1 cellular context compared by ENCODE assay signal in the genomic region with DNA sequence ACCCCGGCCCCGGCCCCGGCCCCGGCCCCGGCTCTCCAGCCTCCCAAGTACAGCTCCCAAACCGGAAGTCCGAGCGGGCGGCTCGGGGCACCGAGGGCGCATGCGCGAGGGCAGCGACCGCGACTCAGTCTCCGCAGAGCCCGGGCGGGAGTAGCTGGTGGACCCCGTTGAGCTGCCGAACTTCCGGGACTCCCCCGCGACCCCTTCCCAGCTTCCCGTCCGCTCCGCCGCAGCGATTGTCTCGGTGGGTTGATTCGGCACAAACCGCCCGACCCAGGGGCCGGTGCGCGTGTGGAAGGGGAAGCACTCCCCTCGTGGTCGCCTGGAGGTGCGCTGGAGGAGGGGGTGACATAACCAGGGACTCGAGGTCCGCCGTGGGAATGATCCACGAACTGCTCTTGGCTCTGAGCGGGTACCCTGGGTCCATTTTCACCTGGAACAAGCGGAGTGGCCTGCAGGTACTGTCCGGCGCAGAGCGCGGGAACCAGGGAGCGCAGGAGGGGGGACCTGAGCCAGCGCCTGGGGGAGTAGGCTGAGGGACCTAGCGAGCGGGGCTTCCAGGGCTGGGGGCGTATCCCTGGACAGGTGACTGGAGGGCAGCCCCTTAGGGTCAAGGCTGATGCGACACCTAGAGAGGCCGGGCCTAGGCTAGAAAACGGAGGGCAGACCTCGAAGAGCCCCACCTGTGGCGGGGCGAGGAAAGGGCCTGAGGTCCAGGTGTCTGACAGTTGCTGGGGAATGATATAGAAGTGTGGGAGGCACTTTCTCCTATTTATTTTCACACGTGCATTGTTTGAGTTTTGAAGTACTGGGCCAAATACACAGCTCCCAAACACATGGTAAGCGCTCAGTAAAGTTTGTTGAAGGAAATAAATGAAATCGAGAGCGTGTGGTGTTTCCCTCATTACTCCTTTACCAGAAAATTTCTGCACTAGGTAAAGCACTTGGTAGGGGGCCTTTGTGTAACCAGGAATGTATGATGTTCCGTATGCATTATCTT.
A peak's percentile ranks its signal among the peaks of the same experiment; 100 is the strongest.
TF ChIP-seq lines count a peak whose summit lies in the region.

A gene with protein sequence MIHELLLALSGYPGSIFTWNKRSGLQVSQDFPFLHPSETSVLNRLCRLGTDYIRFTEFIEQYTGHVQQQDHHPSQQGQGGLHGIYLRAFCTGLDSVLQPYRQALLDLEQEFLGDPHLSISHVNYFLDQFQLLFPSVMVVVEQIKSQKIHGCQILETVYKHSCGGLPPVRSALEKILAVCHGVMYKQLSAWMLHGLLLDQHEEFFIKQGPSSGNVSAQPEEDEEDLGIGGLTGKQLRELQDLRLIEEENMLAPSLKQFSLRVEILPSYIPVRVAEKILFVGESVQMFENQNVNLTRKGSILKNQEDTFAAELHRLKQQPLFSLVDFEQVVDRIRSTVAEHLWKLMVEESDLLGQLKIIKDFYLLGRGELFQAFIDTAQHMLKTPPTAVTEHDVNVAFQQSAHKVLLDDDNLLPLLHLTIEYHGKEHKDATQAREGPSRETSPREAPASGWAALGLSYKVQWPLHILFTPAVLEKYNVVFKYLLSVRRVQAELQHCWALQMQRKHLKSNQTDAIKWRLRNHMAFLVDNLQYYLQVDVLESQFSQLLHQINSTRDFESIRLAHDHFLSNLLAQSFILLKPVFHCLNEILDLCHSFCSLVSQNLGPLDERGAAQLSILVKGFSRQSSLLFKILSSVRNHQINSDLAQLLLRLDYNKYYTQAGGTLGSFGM (plus strand): TSS at position 127 of the 1,000 bp plus-strand sequence. CDS start 254 bp downstream, at position 381.
A gene (minus strand): TSS at position 69 of the 1,000 bp plus-strand sequence. CDS start 1,130 bp downstream, outside the sequence.

TF ChIP-seq in HepG2, 621 proteins besides CTCF, POLR2A, EP300 and RAD21 (continued from another document and continues in another):
- TF ChIP-seq, protein P1, sequence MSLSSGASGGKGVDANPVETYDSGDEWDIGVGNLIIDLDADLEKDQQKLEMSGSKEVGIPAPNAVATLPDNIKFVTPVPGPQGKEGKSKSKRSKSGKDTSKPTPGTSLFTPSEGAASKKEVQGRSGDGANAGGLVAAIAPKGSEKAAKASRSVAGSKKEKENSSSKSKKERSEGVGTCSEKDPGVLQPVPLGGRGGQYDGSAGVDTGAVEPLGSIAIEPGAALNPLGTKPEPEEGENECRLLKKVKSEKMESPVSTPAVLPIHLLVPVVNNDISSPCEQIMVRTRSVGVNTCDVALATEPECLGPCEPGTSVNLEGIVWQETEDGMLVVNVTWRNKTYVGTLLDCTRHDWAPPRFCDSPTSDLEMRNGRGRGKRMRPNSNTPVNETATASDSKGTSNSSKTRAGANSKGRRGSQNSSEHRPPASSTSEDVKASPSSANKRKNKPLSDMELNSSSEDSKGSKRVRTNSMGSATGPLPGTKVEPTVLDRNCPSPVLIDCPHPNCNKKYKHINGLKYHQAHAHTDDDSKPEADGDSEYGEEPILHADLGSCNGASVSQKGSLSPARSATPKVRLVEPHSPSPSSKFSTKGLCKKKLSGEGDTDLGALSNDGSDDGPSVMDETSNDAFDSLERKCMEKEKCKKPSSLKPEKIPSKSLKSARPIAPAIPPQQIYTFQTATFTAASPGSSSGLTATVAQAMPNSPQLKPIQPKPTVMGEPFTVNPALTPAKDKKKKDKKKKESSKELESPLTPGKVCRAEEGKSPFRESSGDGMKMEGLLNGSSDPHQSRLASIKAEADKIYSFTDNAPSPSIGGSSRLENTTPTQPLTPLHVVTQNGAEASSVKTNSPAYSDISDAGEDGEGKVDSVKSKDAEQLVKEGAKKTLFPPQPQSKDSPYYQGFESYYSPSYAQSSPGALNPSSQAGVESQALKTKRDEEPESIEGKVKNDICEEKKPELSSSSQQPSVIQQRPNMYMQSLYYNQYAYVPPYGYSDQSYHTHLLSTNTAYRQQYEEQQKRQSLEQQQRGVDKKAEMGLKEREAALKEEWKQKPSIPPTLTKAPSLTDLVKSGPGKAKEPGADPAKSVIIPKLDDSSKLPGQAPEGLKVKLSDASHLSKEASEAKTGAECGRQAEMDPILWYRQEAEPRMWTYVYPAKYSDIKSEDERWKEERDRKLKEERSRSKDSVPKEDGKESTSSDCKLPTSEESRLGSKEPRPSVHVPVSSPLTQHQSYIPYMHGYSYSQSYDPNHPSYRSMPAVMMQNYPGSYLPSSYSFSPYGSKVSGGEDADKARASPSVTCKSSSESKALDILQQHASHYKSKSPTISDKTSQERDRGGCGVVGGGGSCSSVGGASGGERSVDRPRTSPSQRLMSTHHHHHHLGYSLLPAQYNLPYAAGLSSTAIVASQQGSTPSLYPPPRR (CRISPR knock-in tag; IDR thresholded peaks at IDR 0.05; ENCODE audit: borderline replicate concordance), result no peak
- TF ChIP-seq, protein P2, sequence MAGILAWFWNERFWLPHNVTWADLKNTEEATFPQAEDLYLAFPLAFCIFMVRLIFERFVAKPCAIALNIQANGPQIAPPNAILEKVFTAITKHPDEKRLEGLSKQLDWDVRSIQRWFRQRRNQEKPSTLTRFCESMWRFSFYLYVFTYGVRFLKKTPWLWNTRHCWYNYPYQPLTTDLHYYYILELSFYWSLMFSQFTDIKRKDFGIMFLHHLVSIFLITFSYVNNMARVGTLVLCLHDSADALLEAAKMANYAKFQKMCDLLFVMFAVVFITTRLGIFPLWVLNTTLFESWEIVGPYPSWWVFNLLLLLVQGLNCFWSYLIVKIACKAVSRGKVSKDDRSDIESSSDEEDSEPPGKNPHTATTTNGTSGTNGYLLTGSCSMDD (CRISPR knock-in tag; IDR thresholded peaks at IDR 0.05), result no peak
- TF ChIP-seq MEIS1 (CRISPR knock-in tag; IDR thresholded peaks at IDR 0.05; ENCODE audit: borderline replicate concordance), result 0 out of 2 replicates have a peak, but pooled peaks have one; percentile 48
- TF ChIP-seq HNF4G (IDR thresholded peaks at IDR 0.05; ENCODE audit: borderline replicate concordance, low read depth, low read length), result no peak
- TF ChIP-seq HNF4G (CRISPR knock-in tag; IDR thresholded peaks at IDR 0.05; ENCODE audit: borderline replicate concordance, low read depth), result no peak
- TF ChIP-seq SMAD1 (CRISPR knock-in tag; IDR thresholded peaks at IDR 0.05; ENCODE audit: borderline replicate concordance, low read depth), result peak; percentile 85
- TF ChIP-seq, protein P3, sequence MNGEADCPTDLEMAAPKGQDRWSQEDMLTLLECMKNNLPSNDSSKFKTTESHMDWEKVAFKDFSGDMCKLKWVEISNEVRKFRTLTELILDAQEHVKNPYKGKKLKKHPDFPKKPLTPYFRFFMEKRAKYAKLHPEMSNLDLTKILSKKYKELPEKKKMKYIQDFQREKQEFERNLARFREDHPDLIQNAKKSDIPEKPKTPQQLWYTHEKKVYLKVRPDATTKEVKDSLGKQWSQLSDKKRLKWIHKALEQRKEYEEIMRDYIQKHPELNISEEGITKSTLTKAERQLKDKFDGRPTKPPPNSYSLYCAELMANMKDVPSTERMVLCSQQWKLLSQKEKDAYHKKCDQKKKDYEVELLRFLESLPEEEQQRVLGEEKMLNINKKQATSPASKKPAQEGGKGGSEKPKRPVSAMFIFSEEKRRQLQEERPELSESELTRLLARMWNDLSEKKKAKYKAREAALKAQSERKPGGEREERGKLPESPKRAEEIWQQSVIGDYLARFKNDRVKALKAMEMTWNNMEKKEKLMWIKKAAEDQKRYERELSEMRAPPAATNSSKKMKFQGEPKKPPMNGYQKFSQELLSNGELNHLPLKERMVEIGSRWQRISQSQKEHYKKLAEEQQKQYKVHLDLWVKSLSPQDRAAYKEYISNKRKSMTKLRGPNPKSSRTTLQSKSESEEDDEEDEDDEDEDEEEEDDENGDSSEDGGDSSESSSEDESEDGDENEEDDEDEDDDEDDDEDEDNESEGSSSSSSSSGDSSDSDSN (CRISPR knock-in tag; IDR thresholded peaks at IDR 0.05), result peak; percentile 83
- TF ChIP-seq ZMYM2 (CRISPR knock-in tag; IDR thresholded peaks at IDR 0.05), result no peak
- TF ChIP-seq ZNF263 (CRISPR knock-in tag; IDR thresholded peaks at IDR 0.05), result peak; percentile 16; the same call in 1 of the 2 replicates
- 0 out of 2 replicates have a peak, but pooled peaks have one; percentile 67 for TF ChIP-seq MTA1 (CRISPR knock-in tag; IDR thresholded peaks at IDR 0.05; ENCODE audit: borderline replicate concordance)
- TF ChIP-seq, protein P4, sequence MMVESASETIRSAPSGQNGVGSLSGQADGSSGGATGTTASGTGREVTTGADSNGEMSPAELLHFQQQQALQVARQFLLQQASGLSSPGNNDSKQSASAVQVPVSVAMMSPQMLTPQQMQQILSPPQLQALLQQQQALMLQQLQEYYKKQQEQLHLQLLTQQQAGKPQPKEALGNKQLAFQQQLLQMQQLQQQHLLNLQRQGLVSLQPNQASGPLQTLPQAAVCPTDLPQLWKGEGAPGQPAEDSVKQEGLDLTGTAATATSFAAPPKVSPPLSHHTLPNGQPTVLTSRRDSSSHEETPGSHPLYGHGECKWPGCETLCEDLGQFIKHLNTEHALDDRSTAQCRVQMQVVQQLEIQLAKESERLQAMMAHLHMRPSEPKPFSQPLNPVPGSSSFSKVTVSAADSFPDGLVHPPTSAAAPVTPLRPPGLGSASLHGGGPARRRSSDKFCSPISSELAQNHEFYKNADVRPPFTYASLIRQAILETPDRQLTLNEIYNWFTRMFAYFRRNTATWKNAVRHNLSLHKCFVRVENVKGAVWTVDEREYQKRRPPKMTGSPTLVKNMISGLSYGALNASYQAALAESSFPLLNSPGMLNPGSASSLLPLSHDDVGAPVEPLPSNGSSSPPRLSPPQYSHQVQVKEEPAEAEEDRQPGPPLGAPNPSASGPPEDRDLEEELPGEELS (CRISPR knock-in tag; IDR thresholded peaks at IDR 0.05), result no peak; the same call in 1 of the 2 replicates
- TF ChIP-seq ZNF264 (CRISPR knock-in tag; IDR thresholded peaks at IDR 0.05), result peak; percentile 18; the same call in 1 of the 2 replicates
- TF ChIP-seq ZNF605 (CRISPR knock-in tag; IDR thresholded peaks at IDR 0.05), result 0 out of 2 replicates have a peak, but pooled peaks have one; percentile 64
- TF ChIP-seq ZNF788 (CRISPR knock-in tag; IDR thresholded peaks at IDR 0.05; ENCODE audit: borderline replicate concordance), result peak; percentile 53; the same call in 1 of the 2 replicates
- TF ChIP-seq, protein P5, sequence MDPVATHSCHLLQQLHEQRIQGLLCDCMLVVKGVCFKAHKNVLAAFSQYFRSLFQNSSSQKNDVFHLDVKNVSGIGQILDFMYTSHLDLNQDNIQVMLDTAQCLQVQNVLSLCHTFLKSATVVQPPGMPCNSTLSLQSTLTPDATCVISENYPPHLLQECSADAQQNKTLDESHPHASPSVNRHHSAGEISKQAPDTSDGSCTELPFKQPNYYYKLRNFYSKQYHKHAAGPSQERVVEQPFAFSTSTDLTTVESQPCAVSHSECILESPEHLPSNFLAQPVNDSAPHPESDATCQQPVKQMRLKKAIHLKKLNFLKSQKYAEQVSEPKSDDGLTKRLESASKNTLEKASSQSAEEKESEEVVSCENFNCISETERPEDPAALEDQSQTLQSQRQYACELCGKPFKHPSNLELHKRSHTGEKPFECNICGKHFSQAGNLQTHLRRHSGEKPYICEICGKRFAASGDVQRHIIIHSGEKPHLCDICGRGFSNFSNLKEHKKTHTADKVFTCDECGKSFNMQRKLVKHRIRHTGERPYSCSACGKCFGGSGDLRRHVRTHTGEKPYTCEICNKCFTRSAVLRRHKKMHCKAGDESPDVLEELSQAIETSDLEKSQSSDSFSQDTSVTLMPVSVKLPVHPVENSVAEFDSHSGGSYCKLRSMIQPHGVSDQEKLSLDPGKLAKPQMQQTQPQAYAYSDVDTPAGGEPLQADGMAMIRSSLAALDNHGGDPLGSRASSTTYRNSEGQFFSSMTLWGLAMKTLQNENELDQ (CRISPR knock-in tag; IDR thresholded peaks at IDR 0.05; ENCODE audit: borderline replicate concordance), result no peak
- no peak for TF ChIP-seq MED8 (CRISPR knock-in tag; IDR thresholded peaks at IDR 0.05; ENCODE audit: insufficient replicate concordance)
- peak; percentile 88; the same call in 1 of the 2 replicates for TF ChIP-seq ZNF552 (CRISPR knock-in tag; IDR thresholded peaks at IDR 0.05; ENCODE audit: borderline replicate concordance)
- no peak for TF ChIP-seq ARNT (IDR thresholded peaks at IDR 0.05)
- TF ChIP-seq SNRNP70 (IDR thresholded peaks at IDR 0.05; ENCODE audit: low read depth, low read length), result no peak
- 0 out of 2 replicates have a peak, but pooled peaks have one; percentile 40 for TF ChIP-seq GFI1 (CRISPR knock-in tag; IDR thresholded peaks at IDR 0.05; ENCODE audit: borderline replicate concordance)
- TF ChIP-seq, protein P6, sequence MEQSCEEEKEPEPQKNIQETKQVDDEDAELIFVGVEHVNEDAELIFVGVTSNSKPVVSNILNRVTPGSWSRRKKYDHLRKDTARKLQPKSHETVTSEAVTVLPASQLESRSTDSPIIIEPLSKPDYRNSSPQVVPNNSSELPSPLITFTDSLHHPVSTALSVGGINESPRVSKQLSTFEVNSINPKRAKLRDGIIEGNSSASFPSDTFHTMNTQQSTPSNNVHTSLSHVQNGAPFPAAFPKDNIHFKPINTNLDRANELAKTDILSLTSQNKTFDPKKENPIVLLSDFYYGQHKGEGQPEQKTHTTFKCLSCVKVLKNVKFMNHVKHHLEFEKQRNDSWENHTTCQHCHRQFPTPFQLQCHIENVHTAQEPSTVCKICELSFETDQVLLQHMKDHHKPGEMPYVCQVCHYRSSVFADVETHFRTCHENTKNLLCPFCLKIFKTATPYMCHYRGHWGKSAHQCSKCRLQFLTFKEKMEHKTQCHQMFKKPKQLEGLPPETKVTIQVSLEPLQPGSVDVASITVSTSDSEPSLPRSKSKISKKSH (CRISPR knock-in tag; IDR thresholded peaks at IDR 0.05; ENCODE audit: borderline replicate concordance), result peak; percentile 52; the same call in 1 of the 2 replicates
- TF ChIP-seq NFYC (CRISPR knock-in tag; IDR thresholded peaks at IDR 0.05), result peak; percentile 24; the same call in 1 of the 2 replicates
- TF ChIP-seq ZNF101 (CRISPR knock-in tag; IDR thresholded peaks at IDR 0.05; ENCODE audit: borderline replicate concordance, low read depth), result 0 out of 2 replicates have a peak, but pooled peaks have one; percentile 28
- TF ChIP-seq HOXA5 (CRISPR knock-in tag; IDR thresholded peaks at IDR 0.05), result no peak
- TF ChIP-seq, protein P7, sequence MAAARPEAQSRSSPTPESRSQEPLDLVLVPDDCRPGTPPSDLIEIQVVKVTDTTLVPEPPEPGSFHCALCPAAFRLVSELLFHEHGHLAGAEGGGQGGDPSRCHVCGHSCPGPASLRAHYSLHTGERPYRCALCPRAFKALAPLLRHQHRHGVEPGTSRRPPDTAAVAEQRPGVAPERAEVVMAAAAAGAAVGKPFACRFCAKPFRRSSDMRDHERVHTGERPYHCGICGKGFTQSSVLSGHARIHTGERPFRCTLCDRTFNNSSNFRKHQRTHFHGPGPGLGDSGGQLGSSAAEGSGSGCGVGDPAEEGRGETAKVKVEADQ (CRISPR knock-in tag; IDR thresholded peaks at IDR 0.05; ENCODE audit: borderline replicate concordance), result peak; percentile 29; the same call in 1 of the 2 replicates
- TF ChIP-seq MYC (CRISPR knock-in tag; IDR thresholded peaks at IDR 0.05; ENCODE audit: borderline replicate concordance), result peak; percentile 85
- peak; percentile 65; the same call in 1 of the 2 replicates for TF ChIP-seq ZBTB20 (CRISPR knock-in tag; IDR thresholded peaks at IDR 0.05; ENCODE audit: borderline replicate concordance, low read depth)
- TF ChIP-seq, protein P8, sequence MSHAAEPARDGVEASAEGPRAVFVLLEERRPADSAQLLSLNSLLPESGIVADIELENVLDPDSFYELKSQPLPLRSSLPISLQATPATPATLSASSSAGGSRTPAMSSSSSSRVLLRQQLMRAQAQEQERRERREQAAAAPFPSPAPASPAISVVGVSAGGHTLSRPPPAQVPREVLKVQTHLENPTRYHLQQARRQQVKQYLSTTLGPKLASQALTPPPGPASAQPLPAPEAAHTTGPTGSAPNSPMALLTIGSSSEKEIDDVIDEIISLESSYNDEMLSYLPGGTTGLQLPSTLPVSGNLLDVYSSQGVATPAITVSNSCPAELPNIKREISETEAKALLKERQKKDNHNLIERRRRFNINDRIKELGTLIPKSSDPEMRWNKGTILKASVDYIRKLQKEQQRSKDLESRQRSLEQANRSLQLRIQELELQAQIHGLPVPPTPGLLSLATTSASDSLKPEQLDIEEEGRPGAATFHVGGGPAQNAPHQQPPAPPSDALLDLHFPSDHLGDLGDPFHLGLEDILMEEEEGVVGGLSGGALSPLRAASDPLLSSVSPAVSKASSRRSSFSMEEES (CRISPR knock-in tag; IDR thresholded peaks at IDR 0.05), result no peak
- no peak for TF ChIP-seq FOSL1 (CRISPR knock-in tag; IDR thresholded peaks at IDR 0.05; ENCODE audit: borderline replicate concordance)
- peak; percentile 69 for TF ChIP-seq BRD4 (CRISPR knock-in tag; IDR thresholded peaks at IDR 0.05)
